In the genomic region with DNA sequence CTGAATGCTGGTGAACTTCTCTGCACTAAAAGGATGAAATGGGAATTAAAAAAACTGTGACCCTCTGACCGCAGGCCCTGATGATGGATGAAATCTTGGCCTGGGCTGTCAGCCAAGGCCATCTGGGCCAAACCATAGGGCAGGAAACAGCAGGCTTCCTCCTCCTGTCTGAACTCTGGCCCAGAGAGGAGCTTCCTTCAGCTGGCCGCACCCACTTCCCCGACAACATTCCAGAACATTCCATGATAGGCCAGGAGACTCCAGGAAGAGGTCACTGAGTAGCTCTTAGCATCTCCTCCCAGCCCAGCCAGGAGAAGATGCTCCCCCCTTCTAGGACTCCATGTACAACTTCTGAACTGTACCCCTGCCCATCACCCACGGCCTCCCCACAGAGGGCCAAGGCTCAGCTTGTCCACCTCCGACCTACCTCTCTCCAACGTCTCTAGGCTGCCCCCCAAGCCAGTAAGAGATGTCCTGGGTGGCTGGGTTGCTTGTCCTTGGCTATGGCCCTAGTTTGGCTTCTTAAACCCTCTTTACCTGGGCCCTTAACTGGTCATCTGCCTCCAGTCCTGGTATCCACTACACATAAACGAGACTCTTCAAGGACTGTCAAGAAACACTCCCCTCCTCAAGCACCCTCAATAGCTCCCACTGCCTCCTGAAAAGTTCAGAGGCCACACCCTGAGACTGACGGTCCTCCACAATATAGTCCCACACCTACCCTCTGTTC, we compare ENCODE assay signal across 8 cellular contexts. TPM values are rescaled to one million over a fixed set of nuclear protein-coding genes. Genes with fewer than 3 reads are reported as not detected.
DNase-seq lines count a peak whose midpoint lies in the region; ATAC-seq and TF ChIP-seq lines count a peak whose summit lies in the region.

No MANE protein-coding gene starts in this region.

- peak overlapping the region in 4 of 10 experiments; percentile 1 to 33 (median 18); a peak in 5 of 20 replicates for H3K4me3 ChIP-seq in BLaER1 treated with 17β-estradiol and CSF1 and Interleukin-3, amounts not matched to agents 10 nM and 100 nM
- no peak overlapping the region for H3K4me3 ChIP-seq in naive thymus-derived CD4-positive, alpha-beta T cell (ENCODE audit: low read length)

- peak overlapping the region in 9 of 11 experiments; percentile 50 to 73 (median 60); a peak in 17 of 22 replicates for H3K9ac ChIP-seq in BLaER1 treated with 17β-estradiol and CSF1 and Interleukin-3, amounts not matched to agents 10 nM and 100 nM

- CTCF ChIA-PET in naive thymus-derived CD4-positive, alpha-beta T cell (lab: Charles Lee), result interaction anchor here (0.6 kb wide), 1 partner anchor 321 kb away, joined by 5 read pairs; no protein-coding TSS in a partner anchor

- H3K4me2 ChIP-seq in BLaER1 treated with 17β-estradiol and CSF1 and Interleukin-3, amounts not matched to agents 10 nM and 100 nM, result peak overlapping the region; percentile 65 to 87 (median 81)

- no peak overlapping the region for H3K27ac Mint-ChIP-seq in naive thymus-derived CD4-positive, alpha-beta T cell
- peak overlapping the region in 1 of 2 donors; percentile 1 for H3K27ac Mint-ChIP-seq in natural killer cell

- H3K27ac ChIP-seq in BLaER1 treated with 17β-estradiol and CSF1 and Interleukin-3, amounts not matched to agents 10 nM and 100 nM, result peak overlapping the region; percentile 14 to 86 (median 79); a peak in 20 of 22 replicates
- no peak overlapping the region for H3K27ac ChIP-seq in naive thymus-derived CD4-positive, alpha-beta T cell (ENCODE audit: low read depth, low read length)

- no peaks in the 10 kb centered on the region for H3K36me3 Mint-ChIP-seq in naive thymus-derived CD4-positive, alpha-beta T cell
- no peaks in the 10 kb centered on the region for H3K36me3 Mint-ChIP-seq in natural killer cell

- POLR2A ChIA-PET in naive thymus-derived CD4-positive, alpha-beta T cell (lab: Charles Lee), result no interaction called here

- peaks cover 66 to 85% (median 78%) of the 10 kb centered on the region in 10 experiments for H3K4me1 ChIP-seq in BLaER1 treated with 17β-estradiol and CSF1 and Interleukin-3, amounts not matched to agents 10 nM and 100 nM
- H3K4me1 ChIP-seq in naive thymus-derived CD4-positive, alpha-beta T cell (ENCODE audit: control insufficient read depth in 2 of 2, insufficient read depth in 2 of 2, low read length in 2 of 2), result no peaks in the 10 kb centered on the region

- H3K27me3 ChIP-seq in BLaER1 treated with 17β-estradiol and CSF1 and Interleukin-3, amounts not matched to agents 10 nM and 100 nM, result no peaks in the 10 kb centered on the region
- no peaks in the 10 kb centered on the region for H3K27me3 ChIP-seq in naive thymus-derived CD4-positive, alpha-beta T cell (ENCODE audit: control insufficient read depth in 2 of 2, insufficient read depth in 2 of 2, low read length in 2 of 2)

- peaks cover 0 to 5% (median 0%) of the 10 kb centered on the region in 11 experiments; a peak in 2 of 22 replicates for H3K36me3 ChIP-seq in BLaER1 treated with 17β-estradiol and CSF1 and Interleukin-3, amounts not matched to agents 10 nM and 100 nM
- no peaks in the 10 kb centered on the region for H3K36me3 ChIP-seq in naive thymus-derived CD4-positive, alpha-beta T cell (ENCODE audit: control insufficient read depth in 2 of 3, insufficient read depth in 3 of 3, low read length in 3 of 3)

- H3K9me3 Mint-ChIP-seq in naive thymus-derived CD4-positive, alpha-beta T cell, result peaks cover 0 to 3% (median 0%) of the 10 kb centered on the region in 11 donors
- no peaks in the 10 kb centered on the region for H3K9me3 Mint-ChIP-seq in natural killer cell

- H3K9me3 ChIP-seq in BLaER1 treated with 17β-estradiol and CSF1 and Interleukin-3, amounts not matched to agents 10 nM and 100 nM (replicated peaks in 1 of 11), result peaks cover 11 to 30% (median 22%) of the 10 kb centered on the region in 11 experiments; a peak in 20 of 22 replicates
- no peaks in the 10 kb centered on the region for H3K9me3 ChIP-seq in naive thymus-derived CD4-positive, alpha-beta T cell (ENCODE audit: control insufficient read depth in 2 of 3, low read length in 3 of 3)

- peak; percentile 49 for ATAC-seq in naive thymus-derived CD4-positive, alpha-beta T cell
- ATAC-seq in natural killer cell (no peak), GM19463 (IDR thresholded peaks at IDR 0.05; ENCODE audit: unreplicated experiment) (no peak)

- H3K27me3 Mint-ChIP-seq in naive thymus-derived CD4-positive, alpha-beta T cell, result no peaks in the 10 kb centered on the region
- peaks cover 0 to 2% of the 10 kb centered on the region in 2 donors for H3K27me3 Mint-ChIP-seq in natural killer cell (ENCODE audit: low read depth in 2 of 2)

- peaks cover 0 to 16% (median 4%) of the 10 kb centered on the region in 7 donors for H3K4me1 Mint-ChIP-seq in naive thymus-derived CD4-positive, alpha-beta T cell
- peaks cover 5 to 6% of the 10 kb centered on the region in 2 donors for H3K4me1 Mint-ChIP-seq in natural killer cell

- intact Hi-C loops in naive thymus-derived CD4-positive, alpha-beta T cell (cut with micrococcal nuclease), result no loop called here
- intact Hi-C loops in natural killer cell (cut with micrococcal nuclease), result no loop called here

- H3K4me3 Mint-ChIP-seq in naive thymus-derived CD4-positive, alpha-beta T cell, result no peak overlapping the region
- H3K4me3 Mint-ChIP-seq in natural killer cell, result no peak overlapping the region

- peak; percentile 47 for DNase-seq in fibroblast of gingiva (ENCODE audit: low read depth)
- DNase-seq in naive thymus-derived CD4-positive, alpha-beta T cell, result no peak
- DNase-seq in natural killer cell, result no peak
- DNase-seq in NCI-H187 treated with DMSO at 0.1 percent for 48 hours (lab: John Stamatoyannopoulos, UW), result no peak
- DNase-seq in stimulated activated CD8-positive, alpha-beta memory T cell treated with anti-CD3 and anti-CD28 coated beads, Interleukin-4, amount 100 ng/mL, for 48 hours, result no peak

- no peaks in the 10 kb centered on the region for H4K20me1 ChIP-seq in BLaER1 treated with 17β-estradiol and CSF1 and Interleukin-3, amounts not matched to agents 10 nM and 100 nM

- no peak for TF ChIP-seq CTCF in natural killer cell (IDR thresholded peaks at IDR 0.05)

TF ChIP-seq in PFSK-1, 5 proteins besides CTCF, POLR2A, EP300 and RAD21:
- TF ChIP-seq SIN3A (IDR thresholded peaks at IDR 0.05; ENCODE audit: borderline replicate concordance, insufficient read depth, low read length) (peak; percentile 59; the same call in 1 of the 2 replicates), POLR2AphosphoS5 (IDR thresholded peaks at IDR 0.05; ENCODE audit: low read depth, low read length) (peak; percentile 63), FOXP2 (optimal IDR thresholded peaks at IDR 0.05; ENCODE audit: borderline replicate concordance, extremely low read depth, extremely low read length, insufficient read depth) (peak; percentile 55), TAF1 (IDR thresholded peaks at IDR 0.05; ENCODE audit: borderline replicate concordance, insufficient read depth, low read length) (no peak)
- TF ChIP-seq, protein P1, sequence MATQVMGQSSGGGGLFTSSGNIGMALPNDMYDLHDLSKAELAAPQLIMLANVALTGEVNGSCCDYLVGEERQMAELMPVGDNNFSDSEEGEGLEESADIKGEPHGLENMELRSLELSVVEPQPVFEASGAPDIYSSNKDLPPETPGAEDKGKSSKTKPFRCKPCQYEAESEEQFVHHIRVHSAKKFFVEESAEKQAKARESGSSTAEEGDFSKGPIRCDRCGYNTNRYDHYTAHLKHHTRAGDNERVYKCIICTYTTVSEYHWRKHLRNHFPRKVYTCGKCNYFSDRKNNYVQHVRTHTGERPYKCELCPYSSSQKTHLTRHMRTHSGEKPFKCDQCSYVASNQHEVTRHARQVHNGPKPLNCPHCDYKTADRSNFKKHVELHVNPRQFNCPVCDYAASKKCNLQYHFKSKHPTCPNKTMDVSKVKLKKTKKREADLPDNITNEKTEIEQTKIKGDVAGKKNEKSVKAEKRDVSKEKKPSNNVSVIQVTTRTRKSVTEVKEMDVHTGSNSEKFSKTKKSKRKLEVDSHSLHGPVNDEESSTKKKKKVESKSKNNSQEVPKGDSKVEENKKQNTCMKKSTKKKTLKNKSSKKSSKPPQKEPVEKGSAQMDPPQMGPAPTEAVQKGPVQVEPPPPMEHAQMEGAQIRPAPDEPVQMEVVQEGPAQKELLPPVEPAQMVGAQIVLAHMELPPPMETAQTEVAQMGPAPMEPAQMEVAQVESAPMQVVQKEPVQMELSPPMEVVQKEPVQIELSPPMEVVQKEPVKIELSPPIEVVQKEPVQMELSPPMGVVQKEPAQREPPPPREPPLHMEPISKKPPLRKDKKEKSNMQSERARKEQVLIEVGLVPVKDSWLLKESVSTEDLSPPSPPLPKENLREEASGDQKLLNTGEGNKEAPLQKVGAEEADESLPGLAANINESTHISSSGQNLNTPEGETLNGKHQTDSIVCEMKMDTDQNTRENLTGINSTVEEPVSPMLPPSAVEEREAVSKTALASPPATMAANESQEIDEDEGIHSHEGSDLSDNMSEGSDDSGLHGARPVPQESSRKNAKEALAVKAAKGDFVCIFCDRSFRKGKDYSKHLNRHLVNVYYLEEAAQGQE (IDR thresholded peaks at IDR 0.05; ENCODE audit: insufficient read depth in 1 of 2, low read depth in 2 of 2, low read length in 2 of 2), result peak in 1 of 2 experiments; percentile 67; a peak in 2 of 4 replicates

RNA-seq across cellular contexts. Expression of gene RPH3AL, which starts 1.7 kb away (rescaled TPM):
- polyA plus RNA-seq in PFSK-1 (2012; ENCODE audit: insufficient read length, low read depth), result 51.5 TPM
- 10 to 100 TPM in 2 of 5 experiments, 1 to 10 TPM in 3; 3.0 to 19.6 (median 4.3) TPM for total RNA-seq in naive thymus-derived CD4-positive, alpha-beta T cell
- polyA plus RNA-seq in naive thymus-derived CD4-positive, alpha-beta T cell, result 1 to 10 TPM in 1 of 2 donors, under 1 TPM in 1; 0.84 to 8.4 TPM
- 1 to 10 TPM; 7.2 to 9.9 (median 7.9) TPM for total RNA-seq in natural killer cell
